ENCODE assay signal across 8 cellular contexts in the genomic region with DNA sequence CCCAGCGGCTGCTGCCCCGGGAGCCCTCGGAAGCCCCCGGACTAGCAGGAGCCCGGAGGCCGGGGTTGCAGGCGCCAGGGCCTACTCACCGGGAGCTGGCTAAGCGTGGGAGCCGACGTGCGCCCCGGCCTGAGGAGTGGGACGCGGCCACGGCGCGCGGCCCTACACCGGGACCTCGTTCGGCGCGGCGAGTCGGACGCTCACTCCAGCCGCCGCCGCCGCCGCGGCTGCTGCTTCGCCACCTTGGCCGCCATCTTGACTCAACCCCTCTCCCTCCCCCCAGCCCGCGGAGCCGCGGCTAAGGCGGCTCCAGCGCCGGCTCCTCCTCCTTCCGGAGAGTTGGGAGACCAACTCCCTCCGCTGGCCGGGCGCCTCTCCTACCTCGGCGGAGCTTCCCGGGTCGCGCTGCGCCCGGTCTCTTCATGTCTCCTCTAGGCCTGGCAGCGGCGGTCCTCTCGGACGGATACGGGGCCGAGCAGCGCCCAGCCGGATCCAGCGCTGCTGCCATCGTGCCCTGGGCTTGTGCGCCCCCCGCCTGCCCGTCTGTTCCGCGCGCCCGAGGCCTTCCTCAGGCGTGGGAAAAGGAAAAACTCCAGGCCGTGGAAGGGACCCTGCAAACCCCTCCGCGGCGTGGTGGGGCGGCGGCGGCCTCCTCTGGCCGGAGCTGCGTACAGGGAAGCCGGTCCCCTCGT. TPM values are rescaled to one million over a fixed set of nuclear protein-coding genes. Genes with fewer than 3 reads are reported as not detected.
DNase-seq lines count a peak whose midpoint lies in the region; ATAC-seq and TF ChIP-seq lines count a peak whose summit lies in the region.

A gene (minus strand): TSS at position 262 of the 692 bp plus-strand sequence. CDS start 20,965 bp downstream, outside the sequence.

- WGBS in esophagus, 2 donors: 0% methylated on average over 66 to 82 of the region's 82 CpGs

- no peaks in the 10 kb centered on the region for H3K27me3 ChIP-seq in esophagus (ENCODE audit: control insufficient read depth in 1 of 2, insufficient read depth in 2 of 2, low read length in 2 of 2)
- H3K27me3 ChIP-seq in muscle layer of colon (ENCODE audit: control insufficient read depth in 1 of 2, insufficient read depth in 2 of 2, low read length in 2 of 2): no peaks in the 10 kb centered on the region

- H3K4me3 Mint-ChIP-seq in activated T-cell treated with anti-CD3 and anti-CD28 coated beads, Interleukin-2, amount 50 U/mL, for 24 hours: peak within 1 kb of the TSS; percentile 98

- H3K4me1 ChIP-seq in esophagus (ENCODE audit: control insufficient read depth in 2 of 2, insufficient read depth in 2 of 2, low read length in 1 of 2): peaks cover 0 to 4% of the 10 kb centered on the region in 2 donors
- peaks cover 18% of the 10 kb centered on the region for H3K4me1 ChIP-seq in muscle layer of colon (ENCODE audit: insufficient read depth, low read length)

- peak within 1 kb of the TSS; percentile 37 for H3K9ac ChIP-seq in muscle layer of colon (ENCODE audit: low read length)

- in situ Hi-C loops in KBM-7 (cut with MboI; ENCODE audit: low pct_unique_long_range_greater_than_20kb, low sequenced_read_pairs): no loop called here

- peaks cover 45% of the 10 kb centered on the region for H3K4me1 Mint-ChIP-seq in activated T-cell treated with anti-CD3 and anti-CD28 coated beads, Interleukin-2, amount 50 U/mL, for 24 hours (ENCODE audit: low read depth)

- H3K27me3 Mint-ChIP-seq in activated T-cell treated with anti-CD3 and anti-CD28 coated beads, Interleukin-2, amount 50 U/mL, for 24 hours: no peaks in the 10 kb centered on the region

- peaks cover 33% of the 10 kb centered on the region for H3K36me3 Mint-ChIP-seq in activated T-cell treated with anti-CD3 and anti-CD28 coated beads, Interleukin-2, amount 50 U/mL, for 24 hours (ENCODE audit: low read depth)

- no peaks in the 10 kb centered on the region for H3K9me3 Mint-ChIP-seq in activated T-cell treated with anti-CD3 and anti-CD28 coated beads, Interleukin-2, amount 50 U/mL, for 24 hours

- DNase-seq in DMS79 (lab: John Stamatoyannopoulos, UW) (peak; percentile 56), KBM-7 (peak; percentile 93)
- DNase-seq in activated T-cell treated with anti-CD3 and anti-CD28 coated beads, Interleukin-2, amount 50 U/mL, for 24 hours: peak; percentile 93
- peak; percentile 72 to 74 for DNase-seq in stimulated activated CD8-positive, alpha-beta memory T cell treated with anti-CD3 and anti-CD28 coated beads, Interleukin-7, amount 100 ng/mL, for 1 hour (ENCODE audit: low read depth in 2 of 2)

- H3K27ac Mint-ChIP-seq in activated T-cell treated with anti-CD3 and anti-CD28 coated beads, Interleukin-2, amount 50 U/mL, for 24 hours: peak within 1 kb of the TSS; percentile 96

- H3K9me3 ChIP-seq in esophagus (ENCODE audit: control insufficient read depth in 2 of 2, insufficient read depth in 1 of 2, low read depth in 1 of 2, low read length in 1 of 2) (no peaks in the 10 kb centered on the region), muscle layer of colon (ENCODE audit: low read length) (no peaks in the 10 kb centered on the region)

- H3K27ac ChIP-seq in esophagus (ENCODE audit: low read depth in 2 of 2, low read length in 1 of 2): peak within 1 kb of the TSS; percentile 94 to 97
- peak within 1 kb of the TSS; percentile 90 for H3K27ac ChIP-seq in muscle layer of colon (ENCODE audit: low read depth, low read length)

- H3K36me3 ChIP-seq in esophagus (ENCODE audit: control insufficient read depth in 2 of 2, insufficient read depth in 2 of 2, low read length in 1 of 2) (no peaks in the 10 kb centered on the region), muscle layer of colon (ENCODE audit: insufficient read depth, low read length) (no peaks in the 10 kb centered on the region)

- peak; percentile 62 for ATAC-seq in GM21717 (IDR thresholded peaks at IDR 0.05; ENCODE audit: unreplicated experiment)

- H3K4me3 ChIP-seq in esophagus (ENCODE audit: low read depth in 1 of 2, low read length in 2 of 2): peak within 1 kb of the TSS; percentile 80 to 95
- H3K4me3 ChIP-seq in muscle layer of colon (ENCODE audit: low read depth in 1 of 2, low read length in 2 of 2): peak within 1 kb of the TSS; percentile 93 to 95

TF ChIP-seq in PFSK-1, 5 proteins besides CTCF, POLR2A, EP300 and RAD21:
- no peak for TF ChIP-seq SIN3A (IDR thresholded peaks at IDR 0.05; ENCODE audit: borderline replicate concordance, insufficient read depth, low read length)
- TF ChIP-seq, protein P1, sequence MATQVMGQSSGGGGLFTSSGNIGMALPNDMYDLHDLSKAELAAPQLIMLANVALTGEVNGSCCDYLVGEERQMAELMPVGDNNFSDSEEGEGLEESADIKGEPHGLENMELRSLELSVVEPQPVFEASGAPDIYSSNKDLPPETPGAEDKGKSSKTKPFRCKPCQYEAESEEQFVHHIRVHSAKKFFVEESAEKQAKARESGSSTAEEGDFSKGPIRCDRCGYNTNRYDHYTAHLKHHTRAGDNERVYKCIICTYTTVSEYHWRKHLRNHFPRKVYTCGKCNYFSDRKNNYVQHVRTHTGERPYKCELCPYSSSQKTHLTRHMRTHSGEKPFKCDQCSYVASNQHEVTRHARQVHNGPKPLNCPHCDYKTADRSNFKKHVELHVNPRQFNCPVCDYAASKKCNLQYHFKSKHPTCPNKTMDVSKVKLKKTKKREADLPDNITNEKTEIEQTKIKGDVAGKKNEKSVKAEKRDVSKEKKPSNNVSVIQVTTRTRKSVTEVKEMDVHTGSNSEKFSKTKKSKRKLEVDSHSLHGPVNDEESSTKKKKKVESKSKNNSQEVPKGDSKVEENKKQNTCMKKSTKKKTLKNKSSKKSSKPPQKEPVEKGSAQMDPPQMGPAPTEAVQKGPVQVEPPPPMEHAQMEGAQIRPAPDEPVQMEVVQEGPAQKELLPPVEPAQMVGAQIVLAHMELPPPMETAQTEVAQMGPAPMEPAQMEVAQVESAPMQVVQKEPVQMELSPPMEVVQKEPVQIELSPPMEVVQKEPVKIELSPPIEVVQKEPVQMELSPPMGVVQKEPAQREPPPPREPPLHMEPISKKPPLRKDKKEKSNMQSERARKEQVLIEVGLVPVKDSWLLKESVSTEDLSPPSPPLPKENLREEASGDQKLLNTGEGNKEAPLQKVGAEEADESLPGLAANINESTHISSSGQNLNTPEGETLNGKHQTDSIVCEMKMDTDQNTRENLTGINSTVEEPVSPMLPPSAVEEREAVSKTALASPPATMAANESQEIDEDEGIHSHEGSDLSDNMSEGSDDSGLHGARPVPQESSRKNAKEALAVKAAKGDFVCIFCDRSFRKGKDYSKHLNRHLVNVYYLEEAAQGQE (IDR thresholded peaks at IDR 0.05; ENCODE audit: insufficient read depth in 1 of 2, low read depth in 2 of 2, low read length in 2 of 2): peak; percentile 34 to 51; a peak in 1 of 4 replicates
- peak; percentile 94 for TF ChIP-seq POLR2AphosphoS5 (IDR thresholded peaks at IDR 0.05; ENCODE audit: low read depth, low read length)
- peak; percentile 98 for TF ChIP-seq TAF1 (IDR thresholded peaks at IDR 0.05; ENCODE audit: borderline replicate concordance, insufficient read depth, low read length)
- TF ChIP-seq FOXP2 (optimal IDR thresholded peaks at IDR 0.05; ENCODE audit: borderline replicate concordance, extremely low read depth, extremely low read length, insufficient read depth): no peak

RNA-seq across cellular contexts. Expression of the gene that starts here (rescaled TPM):
- polyA plus RNA-seq in PFSK-1 (2012; ENCODE audit: insufficient read length, low read depth): 62.0 TPM
- 10 to 100 TPM; 31.5 to 41.3 TPM for polyA plus RNA-seq in esophagus

Comparison
In these comparisons a context has a peak if more than half of its experiments do, and no peak if none do; other contexts are left out.
1. Peak in every context shown above with its lines: DNase-seq, ATAC-seq, H3K4me3 ChIP-seq and H3K27ac ChIP-seq.